21 cellular contexts compared by ENCODE assay signal in genomic region chr13:84980571-84980970, GRCh38.
"Had no signal": no experiment of that assay in that cellular context is flagged by ENCODE, and none has a peak within 500 bp of the region (broad histone marks: within the 10 kb centered on the region; RNA-seq: fewer than 3 reads in every experiment).

No MANE protein-coding gene starts in this region.

- H3K27ac ChIP-seq: left lung, lower lobe of right lung, ovary, right atrium auricular region, right lobe of liver, tibial nerve, uterus had no signal

- H3K4me1 ChIP-seq: left lung, lower lobe of right lung, right atrium auricular region, right lobe of liver, tibial nerve, uterus had no signal

- H3K27me3 ChIP-seq: left lung, ovary, right atrium auricular region, right lobe of liver, tibial nerve, uterus had no signal

- H3K4me3 ChIP-seq: left lung, lower lobe of right lung, ovary, right atrium auricular region, right lobe of liver, smooth muscle cell, tibial nerve, uterus had no signal

- H3K9me3 ChIP-seq: left lung, lower lobe of right lung, ovary, right atrium auricular region, right lobe of liver, tibial nerve, uterus had no signal

- H3K4me2 ChIP-seq: smooth muscle cell had no signal

- H3K36me3 ChIP-seq: left lung, lower lobe of right lung, ovary, right atrium auricular region, right lobe of liver, tibial nerve, uterus had no signal

- DNase-seq: hypothalamus; immature natural killer cell; kidney; left colon; left lung; lower lobe of right lung; mammary epithelial cell; naive thymus-derived CD4-positive, alpha-beta T cell; ovary; right lobe of liver; stimulated activated CD4-positive, alpha-beta T cell treated with anti-CD3 and anti-CD28 coated beads, Interleukin-1b, Interleukin-23, amount 100 ng/mL, for 48 hours; stimulated activated CD4-positive, alpha-beta T cell treated with anti-CD3 and anti-CD28 coated beads, Interleukin-2, amount 100 ng/mL, for 48 hours; stimulated activated CD4-positive, alpha-beta T cell treated with anti-CD3 and anti-CD28 coated beads, Interleukin-4, amount 100 ng/mL, for 4 hours; stimulated activated CD8-positive, alpha-beta memory T cell treated with anti-CD3 and anti-CD28 coated beads, Interleukin-4, amount 100 ng/mL, for 48 hours; stimulated activated naive CD4-positive, alpha-beta T cell treated with Interleukin-2 at 50 U/mL for 16 hours; stimulated activated naive CD8-positive, alpha-beta T cell treated with anti-CD3 and anti-CD28 coated beads, Interleukin-15, amount 100 ng/mL, for 72 hours; substantia nigra; uterus had no signal
